ENCODE assay signal across 1 cellular context in the genomic region with DNA sequence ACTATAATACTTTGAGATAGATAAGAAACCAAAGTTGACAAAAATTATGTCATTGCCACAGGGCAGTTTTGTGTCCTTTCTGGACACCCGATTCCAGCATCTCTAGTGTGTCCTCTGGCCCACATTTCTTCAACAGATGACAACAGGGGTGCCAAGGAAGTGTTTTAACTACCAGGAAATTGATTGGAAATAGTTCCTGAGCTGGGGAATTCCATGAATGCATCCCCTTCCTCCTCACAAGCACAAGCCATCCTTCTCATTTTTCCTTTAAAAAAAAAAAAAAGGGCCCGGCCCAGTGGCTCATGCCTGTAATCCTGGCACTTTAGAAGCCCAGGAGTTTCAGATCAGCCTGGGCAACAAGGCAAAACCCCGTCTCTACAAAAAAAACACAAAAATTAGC.
TF ChIP-seq lines count a peak whose summit lies in the region.

No MANE protein-coding gene starts in this region.

TF ChIP-seq in endothelial cell of umbilical vein, 7 proteins besides CTCF, POLR2A, EP300 and RAD21:
- TF ChIP-seq FOS (IDR thresholded peaks at IDR 0.05; ENCODE audit: borderline replicate concordance, insufficient read depth, low read length) (no peak), EZH2 (IDR thresholded peaks at IDR 0.05; ENCODE audit: borderline replicate concordance, low read depth, low read length, severe bottlenecking) (no peak), POLR2AphosphoS5 (IDR thresholded peaks at IDR 0.05; ENCODE audit: insufficient read depth, low read depth, low read length) (no peak), JUN (IDR thresholded peaks at IDR 0.05; ENCODE audit: borderline replicate concordance, insufficient read depth, insufficient read length, low read depth) (no peak), GATA2 (IDR thresholded peaks at IDR 0.05; ENCODE audit: insufficient read depth, insufficient read length, low read depth, low read length) (no peak), MYC (IDR thresholded peaks at IDR 0.05; ENCODE audit: low read depth, low read length) (no peak)
- TF ChIP-seq, protein P1, sequence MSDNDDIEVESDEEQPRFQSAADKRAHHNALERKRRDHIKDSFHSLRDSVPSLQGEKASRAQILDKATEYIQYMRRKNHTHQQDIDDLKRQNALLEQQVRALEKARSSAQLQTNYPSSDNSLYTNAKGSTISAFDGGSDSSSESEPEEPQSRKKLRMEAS (IDR thresholded peaks at IDR 0.05; ENCODE audit: insufficient read depth, insufficient read length), result no peak
TF ChIP-seq in endothelial cell of umbilical vein: peak in this region for 0.
